Comparison of ENCODE assay signal across 14 cellular contexts in genomic region chr3:71702131-71703024, GRCh38. TPM values are rescaled to one million over a fixed set of nuclear protein-coding genes. Genes with fewer than 3 reads are reported as not detected.
DNase-seq lines count a peak whose midpoint lies in the region; ATAC-seq, FAIRE-seq and TF ChIP-seq lines count a peak whose summit lies in the region.
"Had no signal": no experiment of that assay in that cellular context is flagged by ENCODE, and none has a peak within 500 bp of the region (broad histone marks: within the 10 kb centered on the region; RNA-seq: fewer than 3 reads in every experiment).

No MANE protein-coding gene starts in this region.

- no peaks in the 10 kb centered on the region for H3K9me3 ChIP-seq in keratinocyte (ENCODE audit: control insufficient read depth, low read depth, low read length)

- CTCF ChIA-PET in activated CD8-positive, alpha-beta T cell treated with anti-CD3 and anti-CD28 coated beads for 36 hours (lab: Charles Lee), result interaction anchor here (0.8 to 2.7 kb wide), 9 partner anchors 8 to 156 kb away, joined by 3 to 18 read pairs (median 4); no protein-coding TSS in a partner anchor

- no peak overlapping the region for H3K4me3 ChIP-seq in keratinocyte (ENCODE audit: control insufficient read depth in 2 of 3, extremely low read depth in 1 of 3, insufficient read depth in 2 of 3, low read depth in 1 of 3, low read length in 3 of 3)
- H3K4me3 ChIP-seq: GM12878 had no signal

- H4K20me1 ChIP-seq in keratinocyte (ENCODE audit: control insufficient read depth, extremely low read depth, insufficient read depth, low read length), result no peaks in the 10 kb centered on the region

- no peak overlapping the region for H3K27ac ChIP-seq in keratinocyte (ENCODE audit: control insufficient read depth, insufficient read depth, low read length)
- H3K27ac ChIP-seq: C4-2B had no signal

- peaks cover 40% of the 10 kb centered on the region for H3K36me3 Mint-ChIP-seq in activated CD8-positive, alpha-beta T cell treated with anti-CD3 and anti-CD28 coated beads for 36 hours (ENCODE audit: low read depth)

- H3K79me2 ChIP-seq in keratinocyte (ENCODE audit: control insufficient read depth, insufficient read depth, low read length), result no peaks in the 10 kb centered on the region

- H2AFZ ChIP-seq in keratinocyte (ENCODE audit: control insufficient read depth, low read length), result no peak overlapping the region

- no peak for TF ChIP-seq CTCF in activated CD8-positive, alpha-beta T cell treated with anti-CD3 and anti-CD28 coated beads for 36 hours (IDR thresholded peaks at IDR 0.05)
- peak in 1 of 3 experiments; percentile 14 for TF ChIP-seq CTCF in keratinocyte (optimal IDR thresholded peaks at IDR 0.05 in 1 of 3, IDR thresholded peaks at IDR 0.05 in 1 of 3, conservative IDR thresholded peaks at IDR 0.05 in 1 of 3; ENCODE audit: extremely low read depth in 1 of 3, insufficient read depth in 2 of 3, low read length in 3 of 3)

- ATAC-seq in activated CD8-positive, alpha-beta T cell treated with anti-CD3 and anti-CD28 coated beads for 36 hours, result peak; percentile 91
- no peak for ATAC-seq in HG03025 (IDR thresholded peaks at IDR 0.05; ENCODE audit: low FRiP score, unreplicated experiment)
- no peak for ATAC-seq in HG02642 (IDR thresholded peaks at IDR 0.05; ENCODE audit: poor library complexity, unreplicated experiment)
- no peak for ATAC-seq in GM19397 (IDR thresholded peaks at IDR 0.05; ENCODE audit: unreplicated experiment)
- ATAC-seq: GM12878 had no signal

- H3K27me3 ChIP-seq in keratinocyte (ENCODE audit: control insufficient read depth, extremely low read depth, insufficient read depth, low read length), result no peaks in the 10 kb centered on the region

- no peaks in the 10 kb centered on the region for H3K4me1 ChIP-seq in keratinocyte (ENCODE audit: control insufficient read depth, extremely low read depth, insufficient read depth, low read length)

- H3K9ac ChIP-seq in keratinocyte (ENCODE audit: control insufficient read depth, extremely low read depth, insufficient read depth, low read length), result no peak overlapping the region

- no peaks in the 10 kb centered on the region for H3K27me3 Mint-ChIP-seq in activated CD8-positive, alpha-beta T cell treated with anti-CD3 and anti-CD28 coated beads for 36 hours

- DNase-seq in stimulated activated CD4-positive, alpha-beta T cell treated with anti-CD3 and anti-CD28 coated beads, Interleukin-4, amount 100 ng/mL, for 24 hours, result peak; percentile 47
- DNase-seq in stimulated activated CD4-positive, alpha-beta T cell treated with anti-CD3 and anti-CD28 coated beads, Interleukin-4, amount 100 ng/mL, for 1 hour, result no peak
- peak; percentile 59 for DNase-seq in activated CD8-positive, alpha-beta T cell treated with anti-CD3 and anti-CD28 coated beads for 36 hours
- DNase-seq in keratinocyte (ENCODE audit: low read depth, low spot score) (no peak), COLO668 (lab: John Stamatoyannopoulos, UW; ENCODE audit: unreplicated experiment) (no peak)
- DNase-seq: cerebellar nuclear complex, glutamatergic neuron, HCEC 1CT, NCI-H1092 treated with DMSO at 0.1 percent for 48 hours had no signal

- H3K4me1 Mint-ChIP-seq in activated CD8-positive, alpha-beta T cell treated with anti-CD3 and anti-CD28 coated beads for 36 hours (ENCODE audit: low read depth), result peaks cover 63% of the 10 kb centered on the region

- H3K4me3 Mint-ChIP-seq in activated CD8-positive, alpha-beta T cell treated with anti-CD3 and anti-CD28 coated beads for 36 hours, result peak overlapping the region; percentile 65

- peak overlapping the region; percentile 93 for H3K27ac Mint-ChIP-seq in activated CD8-positive, alpha-beta T cell treated with anti-CD3 and anti-CD28 coated beads for 36 hours

- FAIRE-seq in keratinocyte (lab: Jason Lieb, UNC), result peak; percentile 29
- FAIRE-seq: GM12878 had no signal

- no peaks in the 10 kb centered on the region for H3K9me3 Mint-ChIP-seq in activated CD8-positive, alpha-beta T cell treated with anti-CD3 and anti-CD28 coated beads for 36 hours

- H3K4me2 ChIP-seq in keratinocyte (ENCODE audit: control insufficient read depth, extremely low read depth, insufficient read depth, low read depth, low read length), result no peak overlapping the region

- H3K36me3 ChIP-seq in keratinocyte (ENCODE audit: control insufficient read depth in 2 of 2, extremely low read depth in 1 of 2, insufficient read depth in 2 of 2, low read length in 2 of 2), result no peaks in the 10 kb centered on the region

- dilution Hi-C loops in keratinocyte (cut with MboI; ENCODE audit: extremely low pct_ligation_motif_present, low sequenced_read_pairs), result no loop called here

- intact Hi-C loops in activated CD8-positive, alpha-beta T cell treated with anti-CD3 and anti-CD28 coated beads for 36 hours (cut with micrococcal nuclease), result no loop called here

- no peaks in the 10 kb centered on the region for H3K9me1 ChIP-seq in keratinocyte (ENCODE audit: control insufficient read depth, extremely low read depth, insufficient read depth, low read length)

- POLR2A ChIA-PET in activated CD8-positive, alpha-beta T cell treated with anti-CD3 and anti-CD28 coated beads for 36 hours (lab: Charles Lee), result interaction anchor here (0.6 to 0.8 kb wide), 5 partner anchors 19 to 247 kb away, joined by 3 to 5 read pairs (median 4); no protein-coding TSS in a partner anchor

RNA-seq across cellular contexts. Expression of gene EIF4E3, which starts 22.8 kb away (rescaled TPM):
- total RNA-seq in activated CD8-positive, alpha-beta T cell treated with anti-CD3 and anti-CD28 coated beads for 36 hours, result 10 to 100 TPM; 29.3 to 30.4 TPM
- 0.79 to 3.7 TPM (median 2.2 TPM) in 3 replicates for polyA plus RNA-seq in keratinocyte
- 1.9 TPM for polyA plus RNA-seq in keratinocyte (2011; ENCODE audit: low read depth)
- polyA plus RNA-seq in keratinocyte (2011; cell fraction: cytosol; rRNA removed), result 2.4 and 4.0 TPM in 2 replicates
- 0.92 and 1.3 TPM in 2 replicates for polyA plus RNA-seq in keratinocyte (2011; cell fraction: nucleus; rRNA removed)
- 1.5 and 2.0 TPM in 2 replicates for polyA plus RNA-seq in keratinocyte (2012; ENCODE audit: low replicate concordance)
- polyA minus RNA-seq in keratinocyte, result 0.62 to 3.0 TPM (median 1.6 TPM) in 3 replicates
- 2.7 TPM for polyA minus RNA-seq in keratinocyte (2011; cell fraction: cytosol; rRNA and poly(A)+ RNA removed)
- polyA minus RNA-seq in keratinocyte (2011; cell fraction: nucleus; rRNA and poly(A)+ RNA removed), result 0.63 and 1.0 TPM in 2 replicates

RNA-seq across cellular contexts. Expression of gene GPR27, which starts 51.3 kb away (rescaled TPM):
- under 1 TPM; 0.40 to 0.47 TPM for total RNA-seq in activated CD8-positive, alpha-beta T cell treated with anti-CD3 and anti-CD28 coated beads for 36 hours
- polyA plus RNA-seq in keratinocyte, result 0.03 to 0.14 TPM (median 0.12 TPM) in 3 replicates
- polyA plus RNA-seq in keratinocyte (2011; ENCODE audit: low read depth), result not detected
- 0.09 and 0.24 TPM in 2 replicates for polyA plus RNA-seq in keratinocyte (2011; cell fraction: cytosol; rRNA removed)
- 0.25 and 0.39 TPM in 2 replicates for polyA plus RNA-seq in keratinocyte (2011; cell fraction: nucleus; rRNA removed)
- polyA plus RNA-seq in keratinocyte (2012; ENCODE audit: low replicate concordance), result not detected in 2 replicates
- polyA minus RNA-seq in keratinocyte, result not detected in 3 replicates
- not detected for polyA minus RNA-seq in keratinocyte (2011; cell fraction: cytosol; rRNA and poly(A)+ RNA removed)
- polyA minus RNA-seq in keratinocyte (2011; cell fraction: nucleus; rRNA and poly(A)+ RNA removed), result 0.21 and 0.47 TPM in 2 replicates
- total RNA-seq: GM12878 had no signal
- polyA plus RNA-seq: GM12878 had no signal

Comparison
In these comparisons a context has a peak if more than half of its experiments do, and no peak if none do; other contexts are left out.
1. DNase-seq: peak in stimulated activated CD4-positive, alpha-beta T cell treated with anti-CD3 and anti-CD28 coated beads, Interleukin-4, amount 100 ng/mL, for 24 hours (single experiment) and activated CD8-positive, alpha-beta T cell treated with anti-CD3 and anti-CD28 coated beads for 36 hours (single experiment); none in stimulated activated CD4-positive, alpha-beta T cell treated with anti-CD3 and anti-CD28 coated beads, Interleukin-4, amount 100 ng/mL, for 1 hour (single experiment), keratinocyte (single experiment) and COLO668 (single experiment).